In genomic region chr7:27601217-27601616, GRCh38 we compare ENCODE assay signal across 22 cellular contexts.
"Had no signal": no experiment of that assay in that cellular context is flagged by ENCODE, and none has a peak within 500 bp of the region (broad histone marks: within the 10 kb centered on the region; RNA-seq: fewer than 3 reads in every experiment).

No MANE protein-coding gene starts in this region.

- H3K9me3 ChIP-seq: gastrocnemius medialis, left lung, prostate gland, right atrium auricular region, sigmoid colon, stomach, thyroid gland, vagina had no signal

- H3K27me3 ChIP-seq: gastrocnemius medialis, left lung, right atrium auricular region, sigmoid colon, stomach, thyroid gland, vagina had no signal

- DNase-seq: cortex of kidney; gastrocnemius medialis; head of caudate nucleus; left cardiac atrium; left lung; mesenchymal stem cell; naive thymus-derived CD4-positive, alpha-beta T cell; nucleus accumbens; sigmoid colon; stimulated activated CD4-positive, alpha-beta T cell treated with anti-CD3 and anti-CD28 coated beads, Interleukin-2, amount 100 ng/mL, for 24 hours; stimulated activated CD4-positive, alpha-beta T cell treated with anti-CD3 and anti-CD28 coated beads, Interleukin-4, amount 100 ng/mL, for 24 hours; stimulated activated naive CD4-positive, alpha-beta T cell treated with Interleukin-2 at 50 U/mL for 16 hours; stomach; thyroid gland; trophoblast cell had no signal

- ATAC-seq: gastrocnemius medialis; left cardiac atrium; left lung; naive thymus-derived CD4-positive, alpha-beta T cell; stimulated activated effector memory CD8-positive, alpha-beta T cell treated with anti-CD3 and anti-CD28 coated beads, Interleukin-12 subunit alpha, Interleukin-12 subunit beta, amount 100 ng/mL, for 72 hours had no signal

- H3K36me3 ChIP-seq: gastrocnemius medialis, left lung, prostate gland, right atrium auricular region, sigmoid colon, stomach, thyroid gland, vagina had no signal

- H3K4me3 Mint-ChIP-seq: mesothelial cell of epicardium; naive thymus-derived CD4-positive, alpha-beta T cell; nephron; stimulated activated effector memory CD8-positive, alpha-beta T cell treated with anti-CD3 and anti-CD28 coated beads, Interleukin-12 subunit alpha, Interleukin-12 subunit beta, amount 100 ng/mL, for 72 hours had no signal

- H3K27me3 Mint-ChIP-seq: naive thymus-derived CD4-positive, alpha-beta T cell had no signal

- H3K4me1 Mint-ChIP-seq: stimulated activated effector memory CD8-positive, alpha-beta T cell treated with anti-CD3 and anti-CD28 coated beads, Interleukin-12 subunit alpha, Interleukin-12 subunit beta, amount 100 ng/mL, for 72 hours had no signal

- H3K4me3 ChIP-seq: gastrocnemius medialis, left lung, prostate gland, right atrium auricular region, sigmoid colon, stomach, thyroid gland, vagina had no signal

- H3K4me1 ChIP-seq: left lung, prostate gland, right atrium auricular region, vagina had no signal

- H3K27ac ChIP-seq: gastrocnemius medialis, left lung, prostate gland, right atrium auricular region, sigmoid colon, stomach, thyroid gland, vagina had no signal

- FAIRE-seq: islet of Langerhans had no signal

- H3K27ac Mint-ChIP-seq: naive thymus-derived CD4-positive, alpha-beta T cell; nephron; stimulated activated effector memory CD8-positive, alpha-beta T cell treated with anti-CD3 and anti-CD28 coated beads, Interleukin-12 subunit alpha, Interleukin-12 subunit beta, amount 100 ng/mL, for 72 hours had no signal

- H3K9me3 Mint-ChIP-seq: mesothelial cell of epicardium; nephron; stimulated activated effector memory CD8-positive, alpha-beta T cell treated with anti-CD3 and anti-CD28 coated beads, Interleukin-12 subunit alpha, Interleukin-12 subunit beta, amount 100 ng/mL, for 72 hours had no signal

- H3K36me3 Mint-ChIP-seq: stimulated activated effector memory CD8-positive, alpha-beta T cell treated with anti-CD3 and anti-CD28 coated beads, Interleukin-12 subunit alpha, Interleukin-12 subunit beta, amount 100 ng/mL, for 72 hours had no signal
